In the genomic region with DNA sequence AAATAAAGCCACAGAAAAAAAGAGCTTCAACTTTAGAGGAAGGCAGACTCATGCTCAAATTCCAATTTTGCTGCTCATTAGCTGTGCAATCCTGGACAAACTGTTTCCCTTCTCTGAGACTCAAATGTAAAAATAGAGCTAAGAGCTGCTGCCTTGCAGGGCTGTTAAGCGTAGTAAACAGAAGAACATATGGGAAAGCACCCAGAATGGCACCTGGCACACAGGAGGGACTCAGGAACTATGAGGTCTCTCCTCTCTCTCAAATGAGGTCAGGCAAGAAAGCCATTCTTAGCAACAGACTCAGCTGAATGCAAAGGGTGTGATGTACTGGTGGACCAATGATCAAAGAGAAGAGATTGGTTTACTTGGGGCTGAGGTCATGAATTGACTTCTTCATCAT, we compare ENCODE assay signal across 20 cellular contexts.
DNase-seq lines count a peak whose midpoint lies in the region; ATAC-seq and TF ChIP-seq lines count a peak whose summit lies in the region.
"Had no signal": no experiment of that assay in that cellular context is flagged by ENCODE, and none has a peak within 500 bp of the region (broad histone marks: within the 10 kb centered on the region; RNA-seq: fewer than 3 reads in every experiment).

No MANE protein-coding gene starts in this region.

- DNase-seq in NCI-H2171 treated with DMSO at 0.1 percent for 48 hours (lab: John Stamatoyannopoulos, UW) (peak; percentile 3), NCI-H2171 (lab: John Stamatoyannopoulos, UW) (no peak), coronary artery (ENCODE audit: low spot score) (peak; percentile 49), posterior vena cava (ENCODE audit: low spot score) (peak; percentile 2), foreskin fibroblast (no peak)
- DNase-seq: Caco-2; CD4-positive, CD25-positive, alpha-beta regulatory T cell; CD8-positive, alpha-beta T cell; DMS153; DND-41; GDM1; GM23248; H7; HCEC 1CT had no signal

- intact Hi-C loops in posterior vena cava (cut with DNase I) = loop anchor here in 1 of 2 donors (10.0 kb wide), 1 partner anchor 151 kb away; no protein-coding TSS in a partner anchor

- H3K4me3 ChIP-seq in coronary artery (no peak overlapping the region), foreskin fibroblast (ENCODE audit: low read depth in 1 of 2, low read length in 2 of 2) (no peak overlapping the region)
- H3K4me3 ChIP-seq: BLaER1, GM12878, GM23248 had no signal

- no peak overlapping the region for H3K27ac ChIP-seq in coronary artery
- H3K27ac ChIP-seq: 22Rv1, BLaER1, C4-2B, GM23248 had no signal

- ATAC-seq in GM21423 (IDR thresholded peaks at IDR 0.05; ENCODE audit: unreplicated experiment) (no peak), GM21825 (IDR thresholded peaks at IDR 0.05; ENCODE audit: unreplicated experiment) (no peak)
- ATAC-seq: CD8-positive, alpha-beta T cell; GM12878 had no signal

- TF ChIP-seq CTCF in coronary artery (IDR thresholded peaks at IDR 0.05) (no peak), foreskin fibroblast (IDR thresholded peaks at IDR 0.05; ENCODE audit: low read depth, low read length) (no peak)

Comparison
In these comparisons a context has a peak if more than half of its experiments do, and no peak if none do; other contexts are left out.
1. DNase-seq: peak in NCI-H2171 treated with DMSO at 0.1 percent for 48 hours (single experiment), coronary artery (single experiment) and posterior vena cava (single experiment); none in NCI-H2171 (single experiment) and foreskin fibroblast (0 of 2).